Comparison of ENCODE assay signal across 23 cellular contexts in genomic region chr1:231219422-231220401, GRCh38. TPM values are rescaled to one million over a fixed set of nuclear protein-coding genes. Genes with fewer than 3 reads are reported as not detected.
"Had no signal": no experiment of that assay in that cellular context is flagged by ENCODE, and none has a peak within 500 bp of the region (broad histone marks: within the 10 kb centered on the region; RNA-seq: fewer than 3 reads in every experiment).

No MANE protein-coding gene starts in this region.

- ATAC-seq: activated CD4-positive, alpha-beta T cell treated with anti-CD3 and anti-CD28 coated beads for 36 hours; activated T-cell treated with anti-CD3 and anti-CD28 coated beads, Interleukin-2, amount 50 U/mL, for 4 hours; foreskin keratinocyte; natural killer cell; stimulated activated naive CD8-positive, alpha-beta T cell treated with anti-CD3 and anti-CD28 coated beads, Interleukin-15, amount 100 ng/mL, for 72 hours had no signal

- H3K4me3 ChIP-seq: left ventricle myocardium inferior, tibial nerve had no signal

- H3K4me1 ChIP-seq: foreskin keratinocyte, left ventricle myocardium inferior, tibial nerve had no signal

- H3K9me3 ChIP-seq: left ventricle myocardium inferior, tibial nerve had no signal

- DNase-seq: activated CD4-positive, alpha-beta T cell treated with anti-CD3 and anti-CD28 coated beads for 36 hours; activated CD4-positive, alpha-beta T cell treated with anti-CD3 and anti-CD28 coated beads, Interleukin-2, amount 50 U/mL, for 4 hours; activated CD8-positive, alpha-beta memory T cell treated with anti-CD3 and anti-CD28 coated beads for 24 hours; activated CD8-positive, alpha-beta memory T cell treated with anti-CD3 and anti-CD28 coated beads, Interleukin-2, amount 50 U/mL, for 48 hours; activated naive CD4-positive, alpha-beta T cell treated with anti-CD3 and anti-CD28 coated beads for 36 hours; activated T-cell treated with anti-CD3 and anti-CD28 coated beads, Interleukin-2, amount 50 U/mL, for 4 hours; anterior cingulate cortex; dermis blood vessel endothelial cell; effector CD8-positive, alpha-beta T cell; erythroblast; foreskin keratinocyte; kidney; left ventricle myocardium inferior; mammary epithelial cell; midbrain; natural killer cell; retina; stimulated activated naive CD8-positive, alpha-beta T cell treated with anti-CD3 and anti-CD28 coated beads, Interleukin-15, amount 100 ng/mL, for 72 hours; T-helper 9 cell had no signal

- H3K27ac ChIP-seq: foreskin keratinocyte, left ventricle myocardium inferior, tibial nerve had no signal

- H3K27me3 ChIP-seq: foreskin keratinocyte, tibial nerve had no signal

RNA-seq across cellular contexts. Expression of gene TRIM67, which starts 57.9 kb away (rescaled TPM):
- total RNA-seq: activated CD4-positive, alpha-beta T cell treated with anti-CD3 and anti-CD28 coated beads for 36 hours; activated naive CD4-positive, alpha-beta T cell treated with anti-CD3 and anti-CD28 coated beads for 36 hours; activated T-cell treated with anti-CD3 and anti-CD28 coated beads, Interleukin-2, amount 50 U/mL, for 4 hours; activated T-helper 2 cell treated with anti-CD3 and anti-CD28 coated beads, Interferon-gamma antibody, Interleukin-2, Interleukin-4, amounts not matched to agents 10 μg/mL and 5 μg/mL and 100 μg/mL, durations not matched to agents 14 hours and 24 hours and 36 hours; dermis blood vessel endothelial cell; foreskin keratinocyte; kidney; mammary epithelial cell; natural killer cell; T-helper 1 cell treated with Interleukin-12 subunit alpha and Interleukin-12 subunit beta and Interleukin-4 antibody, amounts not matched to agents 30 ng/mL and 1 ng/mL, for 36 hours; WTC11 had no signal
- polyA plus RNA-seq: foreskin keratinocyte, mammary epithelial cell had no signal
